10 cellular contexts compared by ENCODE assay signal in genomic region chr10:99536400-99537254, GRCh38. TPM values are rescaled to one million over a fixed set of nuclear protein-coding genes. Genes with fewer than 3 reads are reported as not detected.
DNase-seq lines count a peak whose midpoint lies in the region; ATAC-seq and TF ChIP-seq lines count a peak whose summit lies in the region.
"Had no signal": no experiment of that assay in that cellular context is flagged by ENCODE, and none has a peak within 500 bp of the region (broad histone marks: within the 10 kb centered on the region; RNA-seq: fewer than 3 reads in every experiment).

No MANE protein-coding gene starts in this region.

- no peak overlapping the region for H3K9ac ChIP-seq in mammary epithelial cell (ENCODE audit: insufficient read depth, low read length)

- H3K4me2 ChIP-seq in mammary epithelial cell (ENCODE audit: insufficient read depth, low read depth, low read length) = peak overlapping the region; percentile 59

- H2AFZ ChIP-seq in mammary epithelial cell (ENCODE audit: low read depth, low read length) = no peak overlapping the region

- in situ Hi-C loops in mammary epithelial cell (cut with MboI; ENCODE audit: low sequenced_read_pairs in 2 of 2) = no loop called here

- H3K27ac ChIP-seq in mammary epithelial cell (ENCODE audit: insufficient read depth, low read depth, low read length) (no peak overlapping the region), muscle layer of duodenum (ENCODE audit: low read length) (peak overlapping the region; percentile 82), A673 (ENCODE audit: low read depth, low read length, poor library complexity, severe bottlenecking) (no peak overlapping the region)

- H4K20me1 ChIP-seq in mammary epithelial cell (ENCODE audit: insufficient read depth, low read length) = peaks cover 2% of the 10 kb centered on the region

- intact Hi-C loops in mammary epithelial cell (cut with micrococcal nuclease) (no loop called here), A673 (cut with micrococcal nuclease; ENCODE audit: unreplicated experiment) (no loop called here)

- H3K9me3 ChIP-seq in mammary epithelial cell (replicated peaks; ENCODE audit: insufficient read depth, low read length) (peaks cover 6% of the 10 kb centered on the region), muscle layer of duodenum (ENCODE audit: control insufficient read depth in 1 of 2, low read length in 2 of 2) (no peaks in the 10 kb centered on the region), A673 (ENCODE audit: low read depth, low read length, poor library complexity, severe bottlenecking) (no peaks in the 10 kb centered on the region)

- H3K4me3 ChIP-seq in mammary epithelial cell (replicated peaks in 1 of 3; ENCODE audit: insufficient read depth in 1 of 3, low read depth in 2 of 3, low read length in 3 of 3) = peak overlapping the region in 1 of 3 experiments; percentile 11
- peak overlapping the region; percentile 64 to 90 for H3K4me3 ChIP-seq in muscle layer of duodenum (ENCODE audit: low read depth in 1 of 2, low read length in 2 of 2)
- no peak overlapping the region for H3K4me3 ChIP-seq in A673 (ENCODE audit: low read depth, low read length, poor library complexity, severe bottlenecking)

- POLR2A ChIA-PET in A673 (lab: Charles Lee; ENCODE audit: low non-redundant PET) = no interaction called here

- ATAC-seq in HG02973 (IDR thresholded peaks at IDR 0.05; ENCODE audit: unreplicated experiment) = no peak

- dilution Hi-C loops in mammary epithelial cell (cut with HindIII; ENCODE audit: low sequenced_read_pairs) = no loop called here

- BruUV-seq in mammary epithelial cell (replicated peaks; lab: Mats Ljungman, UMichigan) (no TSS peak), A673 (replicated peaks; lab: Mats Ljungman, UMichigan) (no TSS peak)

- H3K27me3 ChIP-seq in mammary epithelial cell (ENCODE audit: insufficient read depth, low read length) (peaks cover 89% of the 10 kb centered on the region), muscle layer of duodenum (ENCODE audit: low read depth, low read length) (peaks cover 64% of the 10 kb centered on the region), A673 (replicated peaks; ENCODE audit: insufficient read depth, low read depth, low read length, poor library complexity) (peaks cover 96% of the 10 kb centered on the region)

- H3K4me1 ChIP-seq in mammary epithelial cell (ENCODE audit: insufficient read depth, low read length) = peaks cover 12% of the 10 kb centered on the region
- peaks cover 3 to 18% of the 10 kb centered on the region in 2 donors for H3K4me1 ChIP-seq in muscle layer of duodenum (ENCODE audit: control insufficient read depth in 1 of 2, insufficient read depth in 2 of 2, low read length in 2 of 2)
- H3K4me1 ChIP-seq in A673 (ENCODE audit: insufficient read depth, low read length, poor library complexity, severe bottlenecking) = peaks cover 15% of the 10 kb centered on the region

- WGBS in mammary epithelial cell (ENCODE audit: low coverage, missing lambda C conversion rate) = 22% methylated on average over 26 of the region's 53 CpGs

- no peaks in the 10 kb centered on the region for H3K36me3 ChIP-seq in mammary epithelial cell (ENCODE audit: insufficient read depth, low read length)
- no peaks in the 10 kb centered on the region for H3K36me3 ChIP-seq in muscle layer of duodenum (ENCODE audit: control insufficient read depth in 1 of 2, insufficient read depth in 2 of 2, low read length in 2 of 2)
- no peaks in the 10 kb centered on the region for H3K36me3 ChIP-seq in A673 (ENCODE audit: insufficient read depth, low read length, poor library complexity, severe bottlenecking)

- H3K79me2 ChIP-seq in mammary epithelial cell (ENCODE audit: insufficient read depth, low read length) = no peaks in the 10 kb centered on the region

- peak; percentile 46 for DNase-seq in stimulated activated CD4-positive, alpha-beta T cell treated with anti-CD3 and anti-CD28 coated beads, Interleukin-15, amount 100 ng/mL, for 24 hours
- DNase-seq in stimulated activated CD4-positive, alpha-beta T cell treated with anti-CD3 and anti-CD28 coated beads, Interleukin-2, amount 100 ng/mL, for 48 hours = no peak
- DNase-seq in mammary epithelial cell (no peak), A673 (ENCODE audit: low spot score) (no peak), DMS153 (lab: John Stamatoyannopoulos, UW) (no peak), NOMO-1 treated with dmso at 0.1 percent for 144 hours (lab: John Stamatoyannopoulos, UW; ENCODE audit: unreplicated experiment) (no peak)
- DNase-seq: DMS 273 treated with DMSO at 0.1 percent for 48 hours had no signal

- CTCF ChIA-PET in mammary epithelial cell (lab: Charles Lee; ENCODE audit: low non-redundant PET) (no interaction called here), A673 (lab: Charles Lee) (no interaction called here)

- TF ChIP-seq CTCF in mammary epithelial cell (conservative IDR thresholded peaks at IDR 0.05 in 1 of 2, IDR thresholded peaks at IDR 0.05 in 1 of 2; ENCODE audit: extremely low read depth in 1 of 2, insufficient read depth in 1 of 2, low read depth in 1 of 2, low read length in 2 of 2) (no peak), A673 (conservative IDR thresholded peaks at IDR 0.05; ENCODE audit: low read depth, low read length) (no peak)

RNA-seq across cellular contexts. Expression of gene NKX2-3, which starts 3.9 kb away (rescaled TPM):
- total RNA-seq in mammary epithelial cell (not detected), A673 (2021) (0.20 TPM in 1 of 2 replicates, not detected in the other)
- not detected for polyA plus RNA-seq in mammary epithelial cell
- not detected for polyA minus RNA-seq in mammary epithelial cell
- total RNA-seq: LHCN-M2 had no signal
